Comparison of ENCODE assay signal across 1 cellular context in genomic region chr17:79796570-79797491, GRCh38.
TF ChIP-seq lines count a peak whose summit lies in the region.

CBX8 (minus strand) TSS chr17:79797077; CDS start chr17:79796998, 79 bp downstream.

TF ChIP-seq in HepG2, 621 proteins besides CTCF, POLR2A, EP300 and RAD21 (continued from another document and continues in another):
- TF ChIP-seq ZNF879 (CRISPR knock-in tag; IDR thresholded peaks at IDR 0.05) (0 out of 2 replicates have a peak, but pooled peaks have one; percentile 67), ZNF318 (CRISPR knock-in tag; IDR thresholded peaks at IDR 0.05) (no peak), NFKBIZ (CRISPR knock-in tag; IDR thresholded peaks at IDR 0.05) (peak; percentile 62), ARNT2 (CRISPR knock-in tag; IDR thresholded peaks at IDR 0.05; ENCODE audit: low read depth) (peak; percentile 41; the same call in 1 of the 2 replicates), MTERF4 (CRISPR knock-in tag; IDR thresholded peaks at IDR 0.05) (no peak), NCOA5 (CRISPR knock-in tag; IDR thresholded peaks at IDR 0.05) (no peak), ZNF773 (CRISPR knock-in tag; IDR thresholded peaks at IDR 0.05; ENCODE audit: borderline replicate concordance) (peak; percentile 63; the same call in 1 of the 2 replicates), THRA (CRISPR knock-in tag; IDR thresholded peaks at IDR 0.05; ENCODE audit: borderline replicate concordance) (peak; percentile 50; the same call in 1 of the 2 replicates), NFE2L1 (CRISPR knock-in tag; IDR thresholded peaks at IDR 0.05; ENCODE audit: borderline replicate concordance) (no peak), CBX5 (CRISPR knock-in tag; IDR thresholded peaks at IDR 0.05; ENCODE audit: borderline replicate concordance) (no peak), ZEB1 (IDR thresholded peaks at IDR 0.05; ENCODE audit: insufficient replicate concordance, low read depth) (no peak), ZNF607 (CRISPR knock-in tag; IDR thresholded peaks at IDR 0.05; ENCODE audit: borderline replicate concordance) (peak; percentile 87), FOXM1 (CRISPR knock-in tag; IDR thresholded peaks at IDR 0.05) (no peak), CHD4 (IDR thresholded peaks at IDR 0.05; ENCODE audit: borderline replicate concordance, low read length) (no peak), ZNF282 (IDR thresholded peaks at IDR 0.05; ENCODE audit: partially characterized antibody) (no peak), SP5 (CRISPR knock-in tag; IDR thresholded peaks at IDR 0.05; ENCODE audit: borderline replicate concordance, low read depth) (peak; percentile 92), FOXJ3 (CRISPR knock-in tag; IDR thresholded peaks at IDR 0.05; ENCODE audit: borderline replicate concordance) (no peak), EZH2 (conservative IDR thresholded peaks at IDR 0.05; ENCODE audit: low read depth, low read length) (no peak), JUND (CRISPR knock-in tag; IDR thresholded peaks at IDR 0.05) (peak; percentile 28; the same call in 1 of the 2 replicates), ZNF720 (CRISPR knock-in tag; IDR thresholded peaks at IDR 0.05) (no peak), MXI1 (IDR thresholded peaks at IDR 0.05; ENCODE audit: borderline replicate concordance, low read depth, low read length) (peak; percentile 93; the same call in 2 of the 3 replicates), SIN3A (IDR thresholded peaks at IDR 0.05; ENCODE audit: borderline replicate concordance, low read depth, low read length) (peak; percentile 76; the same call in 1 of the 2 replicates), UBTF (CRISPR knock-in tag; IDR thresholded peaks at IDR 0.05) (peak; percentile 39; the same call in 1 of the 2 replicates), PTBP1 (IDR thresholded peaks at IDR 0.05; ENCODE audit: low read depth, low read length, poor library complexity, severe bottlenecking) (no peak), DRAP1 (CRISPR knock-in tag; IDR thresholded peaks at IDR 0.05) (peak; percentile 78), ZNF230 (CRISPR knock-in tag; IDR thresholded peaks at IDR 0.05) (no peak), ZNF777 (CRISPR knock-in tag; IDR thresholded peaks at IDR 0.05) (0 out of 2 replicates have a peak, but pooled peaks have one; percentile 51), CCDC6 (CRISPR knock-in tag; IDR thresholded peaks at IDR 0.05) (no peak), FIP1L1 (IDR thresholded peaks at IDR 0.05; ENCODE audit: borderline replicate concordance, insufficient read depth, low read depth, low read length) (no peak), IRF2 (CRISPR knock-in tag; IDR thresholded peaks at IDR 0.05) (peak; percentile 50), ZNF441 (CRISPR knock-in tag; IDR thresholded peaks at IDR 0.05; ENCODE audit: borderline replicate concordance) (no peak; the same call in 1 of the 2 replicates), ZNF3 (CRISPR knock-in tag; IDR thresholded peaks at IDR 0.05) (no peak; the same call in 1 of the 2 replicates), MLLT10 (CRISPR knock-in tag; IDR thresholded peaks at IDR 0.05) (no peak), AFF4 (CRISPR knock-in tag; IDR thresholded peaks at IDR 0.05) (no peak), HNF4G (IDR thresholded peaks at IDR 0.05; ENCODE audit: borderline replicate concordance, low read depth, low read length) (peak; percentile 68; the same call in 1 of the 2 replicates), HNF4G (CRISPR knock-in tag; IDR thresholded peaks at IDR 0.05; ENCODE audit: borderline replicate concordance, low read depth) (peak; percentile 64; the same call in 1 of the 2 replicates), HCFC1 (IDR thresholded peaks at IDR 0.05; ENCODE audit: low read depth, low read length) (peak; percentile 25; the same call in 1 of the 2 replicates), MEIS2 (CRISPR knock-in tag; IDR thresholded peaks at IDR 0.05) (peak; percentile 84), TSC22D2 (CRISPR knock-in tag; IDR thresholded peaks at IDR 0.05; ENCODE audit: borderline replicate concordance) (no peak), ZSCAN22 (CRISPR knock-in tag; IDR thresholded peaks at IDR 0.05) (no peak), DNMT1 (CRISPR knock-in tag; IDR thresholded peaks at IDR 0.05) (0 out of 2 replicates have a peak, but pooled peaks have one; percentile 56), MAFG (CRISPR knock-in tag; IDR thresholded peaks at IDR 0.05) (no peak), ZKSCAN1 (IDR thresholded peaks at IDR 0.05; ENCODE audit: low read length) (no peak), HMGXB4 (CRISPR knock-in tag; IDR thresholded peaks at IDR 0.05; ENCODE audit: borderline replicate concordance in 1 of 2, low read depth in 1 of 2) (peak; percentile 4 to 71; a peak in 3 of 4 replicates), NR2F6 (IDR thresholded peaks at IDR 0.05) (no peak), NR2F6 (CRISPR knock-in tag; IDR thresholded peaks at IDR 0.05) (no peak), CBX1 (IDR thresholded peaks at IDR 0.05; ENCODE audit: low read depth) (no peak), SRSF1 (optimal IDR thresholded peaks at IDR 0.05; ENCODE audit: low read depth, low read length) (peak; percentile 46)
